In the genomic region with DNA sequence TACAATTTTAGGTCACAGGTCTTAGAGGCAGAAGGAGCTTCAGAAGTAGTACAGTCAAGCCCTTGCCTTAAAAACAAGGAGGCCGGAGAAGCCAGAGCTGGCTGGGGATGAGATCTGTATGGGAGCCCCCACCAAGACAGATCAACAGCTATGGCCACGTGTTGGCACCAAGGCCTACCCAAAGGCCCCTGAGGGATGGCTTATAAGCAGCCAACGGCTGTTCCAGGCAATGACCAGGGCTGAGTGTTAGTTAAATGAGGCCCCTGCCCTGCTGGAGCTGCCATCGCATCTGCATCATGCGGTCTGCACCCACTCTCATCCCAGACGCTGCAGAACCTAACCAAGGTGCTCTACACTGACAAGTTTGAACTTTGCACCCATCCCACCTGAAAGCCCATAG, we compare ENCODE assay signal across 14 cellular contexts. TPM values are rescaled to one million over a fixed set of nuclear protein-coding genes. Genes with fewer than 3 reads are reported as not detected.
DNase-seq lines count a peak whose midpoint lies in the region; ATAC-seq and TF ChIP-seq lines count a peak whose summit lies in the region.
"Had no signal": no experiment of that assay in that cellular context is flagged by ENCODE, and none has a peak within 500 bp of the region (broad histone marks: within the 10 kb centered on the region; RNA-seq: fewer than 3 reads in every experiment).

No MANE protein-coding gene starts in this region.

- peaks cover 70% of the 10 kb centered on the region for H3K79me2 ChIP-seq in Karpas-422 (ENCODE audit: low read length)

- H3K4me1 ChIP-seq in Karpas-422 (ENCODE audit: low read length): peaks cover 100% of the 10 kb centered on the region
- peaks cover 32 to 52% of the 10 kb centered on the region in 2 donors for H3K4me1 ChIP-seq in esophagus (ENCODE audit: control insufficient read depth in 2 of 2, insufficient read depth in 2 of 2, low read length in 1 of 2)
- peaks cover 0 to 100% (median 93%) of the 10 kb centered on the region in 4 donors for H3K4me1 ChIP-seq in sigmoid colon

- peaks cover 0 to 5% (median under 1%) of the 10 kb centered on the region in 7 donors for H3K9me3 Mint-ChIP-seq in CD14-positive monocyte

- WGBS in esophagus, 2 donors: 62 to 65% methylated on average over 6 of the region's 6 CpGs
- WGBS in sigmoid colon, 2 donors: 75 to 80% methylated on average over 6 of the region's 6 CpGs

- H3K27ac ChIP-seq in Karpas-422 (ENCODE audit: low read length) (peak overlapping the region; percentile 99), esophagus (ENCODE audit: low read depth in 2 of 2, low read length in 1 of 2) (peak overlapping the region; percentile 84 to 89), sigmoid colon (peak overlapping the region; percentile 78 to 91 (median 84))
- H3K27ac ChIP-seq: SJCRH30 had no signal

- peaks cover 96% of the 10 kb centered on the region for H3K4me1 Mint-ChIP-seq in CD14-positive monocyte

- ATAC-seq in GM18498 (IDR thresholded peaks at IDR 0.05; ENCODE audit: unreplicated experiment): no peak
- ATAC-seq: naive thymus-derived CD4-positive, alpha-beta T cell had no signal

- H3K9me3 ChIP-seq in Karpas-422 (ENCODE audit: low read length) (no peaks in the 10 kb centered on the region), esophagus (ENCODE audit: control insufficient read depth in 2 of 2, insufficient read depth in 1 of 2, low read depth in 1 of 2, low read length in 1 of 2) (no peaks in the 10 kb centered on the region), sigmoid colon (no peaks in the 10 kb centered on the region)
- H3K9me3 ChIP-seq: SJCRH30 had no signal

- H3K36me3 ChIP-seq in Karpas-422 (ENCODE audit: insufficient read depth, low read length): 0 out of 2 replicates have a peak, but pooled peaks cover 11% of the 10 kb centered on the region
- H3K36me3 ChIP-seq in esophagus (ENCODE audit: control insufficient read depth in 2 of 2, insufficient read depth in 2 of 2, low read length in 1 of 2): peaks cover 0 to 10% of the 10 kb centered on the region in 2 donors
- H3K36me3 ChIP-seq in sigmoid colon: peaks cover 0 to 8% (median 0%) of the 10 kb centered on the region in 4 donors

- no peaks in the 10 kb centered on the region for H4K20me1 ChIP-seq in Karpas-422 (ENCODE audit: insufficient read depth, low read depth, low read length)

- no peak for TF ChIP-seq POLR2A in sigmoid colon (IDR thresholded peaks at IDR 0.05)

- H3K4me3 ChIP-seq in Karpas-422 (ENCODE audit: low read length) (peak overlapping the region; percentile 32), esophagus (ENCODE audit: low read depth in 1 of 2, low read length in 2 of 2) (no peak overlapping the region), sigmoid colon (no peak overlapping the region)
- H3K4me3 ChIP-seq: SJCRH30 had no signal

- H3K9ac ChIP-seq in Karpas-422 (ENCODE audit: low read length): peak overlapping the region; percentile 72

- no peak overlapping the region for H2AFZ ChIP-seq in Karpas-422 (ENCODE audit: low read length)

- intact Hi-C loops in CD14-positive monocyte (cut with micrococcal nuclease) (loop anchor here in 1 of 2 donors (5.0 kb wide), 1 partner anchor 44 kb away; a partner anchor contains a TSS), sigmoid colon (cut with DNase I) (loop anchor here (5.0 to 10.0 kb wide), 2 partner anchors 232 to 349 kb away; a partner anchor contains a TSS)

- H3K36me3 Mint-ChIP-seq in CD14-positive monocyte: peaks cover 33 to 44% of the 10 kb centered on the region in 2 donors

- DNase-seq in CD14-positive monocyte (ENCODE audit: low spot score) (no peak), Karpas-422 (peak; percentile 85), sigmoid colon (peak; percentile 59), mucosa of gallbladder (ENCODE audit: low spot score) (no peak), DMS79 (lab: John Stamatoyannopoulos, UW) (no peak), ureter (ENCODE audit: low spot score) (no peak)
- DNase-seq: activated CD4-positive, CD25-positive, alpha-beta regulatory T cell treated with anti-CD3 and anti-CD28 coated beads, Interleukin-2, amount 50 U/mL, for 72 hours; activated naive CD4-positive, alpha-beta T cell treated with Interleukin-2 at 50 U/mL for 16 hours; effector CD4-positive, alpha-beta T cell; naive thymus-derived CD4-positive, alpha-beta T cell; SJCRH30; stimulated activated naive CD4-positive, alpha-beta T cell treated with Interleukin-2 at 50 U/mL for 16 hours had no signal

- H3K27me3 ChIP-seq in Karpas-422 (ENCODE audit: low read length) (no peaks in the 10 kb centered on the region), esophagus (ENCODE audit: control insufficient read depth in 1 of 2, insufficient read depth in 2 of 2, low read length in 2 of 2) (no peaks in the 10 kb centered on the region), sigmoid colon (no peaks in the 10 kb centered on the region)
- H3K27me3 ChIP-seq: SJCRH30 had no signal

- TF ChIP-seq CTCF in CD14-positive monocyte (IDR thresholded peaks at IDR 0.05) (no peak), sigmoid colon (IDR thresholded peaks at IDR 0.05) (no peak)

- TF ChIP-seq EP300 in sigmoid colon (IDR thresholded peaks at IDR 0.05): no peak

- no peaks in the 10 kb centered on the region for H3K9me2 ChIP-seq in Karpas-422 (replicated peaks; ENCODE audit: insufficient read depth, low read length)

- no peak overlapping the region for H3K4me3 Mint-ChIP-seq in CD14-positive monocyte
- H3K4me3 Mint-ChIP-seq: naive thymus-derived CD4-positive, alpha-beta T cell had no signal

- peak overlapping the region; percentile 55 for H3K4me2 ChIP-seq in Karpas-422 (ENCODE audit: low read depth, low read length, poor library complexity, severe bottlenecking)

- no peaks in the 10 kb centered on the region for H3K27me3 Mint-ChIP-seq in CD14-positive monocyte (ENCODE audit: low read depth in 3 of 3)
- H3K27me3 Mint-ChIP-seq: naive thymus-derived CD4-positive, alpha-beta T cell had no signal

- peak overlapping the region in 5 of 7 donors; percentile 7 to 98 (median 92) for H3K27ac Mint-ChIP-seq in CD14-positive monocyte

RNA-seq across cellular contexts. Expression of a gene that starts 43.3 kb away (rescaled TPM):
- polyA plus RNA-seq in CD14-positive monocyte (10 to 100 TPM; 50.1 to 55.8 TPM), esophagus (10 to 100 TPM; 82.5 to 90.1 TPM), sigmoid colon (10 to 100 TPM; 58.9 to 80.9 (median 77.5) TPM)
- 40.2 and 83.5 TPM in 2 replicates for total RNA-seq in Karpas-422 (2014; rRNA removed; shearing (Covaris generic); ENCODE audit: low replicate concordance)
- total RNA-seq in sigmoid colon (10 to 100 TPM; 33.1 to 41.0 (median 36.6) TPM), mucosa of gallbladder (50.0 TPM), ureter (72.0 TPM)

RNA-seq across cellular contexts. Expression of a gene that starts 46.2 kb away (rescaled TPM):
- polyA plus RNA-seq in CD14-positive monocyte: 10 to 100 TPM; 10.4 to 17.3 TPM
- total RNA-seq in Karpas-422 (2014; rRNA removed; shearing (Covaris generic); ENCODE audit: low replicate concordance): 60.5 and 133 TPM in 2 replicates
- 100 to 1,000 TPM; 173 to 211 TPM for polyA plus RNA-seq in esophagus
- 10 to 100 TPM in 3 of 4 donors, 1 to 10 TPM in 1; 9.6 to 36.0 (median 13.5) TPM for total RNA-seq in sigmoid colon
- polyA plus RNA-seq in sigmoid colon: 10 to 100 TPM in 2 of 3 donors, 1 to 10 TPM in 1; 7.8 to 88.0 (median 11.3) TPM
- total RNA-seq in mucosa of gallbladder: 150 TPM
- total RNA-seq in ureter: 122 TPM

RNA-seq across cellular contexts. Expression of a gene that starts 55.7 kb away (rescaled TPM):
- polyA plus RNA-seq in CD14-positive monocyte (not detected), esophagus (1 to 10 TPM; 2.0 to 3.3 TPM), sigmoid colon (1 to 10 TPM; 1.2 to 5.2 (median 3.6) TPM)
- total RNA-seq in Karpas-422 (2014; rRNA removed; shearing (Covaris generic); ENCODE audit: low replicate concordance): not detected in 2 replicates
- total RNA-seq in sigmoid colon (1 to 10 TPM; 3.6 to 9.0 (median 6.0) TPM), mucosa of gallbladder (11.7 TPM), ureter (12.9 TPM)
- total RNA-seq: naive thymus-derived CD4-positive, alpha-beta T cell had no signal
- polyA plus RNA-seq: naive thymus-derived CD4-positive, alpha-beta T cell had no signal

Comparison
In these comparisons a context has a peak if more than half of its experiments do, and no peak if none do; other contexts are left out.
1. DNase-seq: peak in Karpas-422 (single experiment) and sigmoid colon (single experiment); none in CD14-positive monocyte (single experiment), mucosa of gallbladder (single experiment), DMS79 (single experiment) and ureter (single experiment).
2. Peak in every context shown above with its lines, with median percentiles within 50 percentile points of each other: H3K27ac ChIP-seq.